29 cellular contexts compared by ENCODE assay signal in genomic region chr17:62096401-62096670, GRCh38.
"Had no signal": no experiment of that assay in that cellular context is flagged by ENCODE, and none has a peak within 500 bp of the region (broad histone marks: within the 10 kb centered on the region; RNA-seq: fewer than 3 reads in every experiment).

No MANE protein-coding gene starts in this region.

- ATAC-seq: activated CD8-positive, alpha-beta T cell treated with anti-CD3 and anti-CD28 coated beads for 36 hours had no signal

- H3K9me3 Mint-ChIP-seq: activated CD4-positive, alpha-beta T cell treated with anti-CD3 and anti-CD28 coated beads, Interleukin-2, amount 10 ng/mL, durations not matched to agents 24 days and 14 days; activated CD8-positive, alpha-beta T cell treated with anti-CD3 and anti-CD28 coated beads for 36 hours; activated naive CD4-positive, alpha-beta T cell treated with anti-CD3 and anti-CD28 coated beads, Interleukin-2, amount 50 U/mL, for 24 hours; activated naive CD8-positive, alpha-beta T cell treated with anti-CD3 and anti-CD28 coated beads, Interleukin-2, amount 10 ng/mL, durations not matched to agents 7 days and 5 days; activated T-cell treated with anti-CD3 and anti-CD28 coated beads, Interleukin-2, amount 50 U/mL, for 24 hours; activated T-helper 2 cell treated with anti-CD3 and anti-CD28 coated beads, Interferon-gamma antibody, Interleukin-2, Interleukin-4, amounts not matched to agents 10 μg/mL and 5 μg/mL and 100 μg/mL, durations not matched to agents 14 hours and 24 hours and 36 hours; brain; T-helper 1 cell treated with Interleukin-12 subunit alpha and Interleukin-12 subunit beta and Interleukin-4 antibody, amounts not matched to agents 30 μg/mL and 1 μg/mL, for 36 hours; T-helper 2 cell treated with Interferon-gamma antibody and Interleukin-4, amounts not matched to agents 5 μg/mL and 100 μg/mL, for 36 hours had no signal

- H3K27ac Mint-ChIP-seq: activated CD4-positive, alpha-beta T cell treated with anti-CD3 and anti-CD28 coated beads, Interleukin-2, amount 10 ng/mL, durations not matched to agents 24 days and 14 days; activated CD8-positive, alpha-beta T cell treated with anti-CD3 and anti-CD28 coated beads for 36 hours; activated naive CD4-positive, alpha-beta T cell treated with anti-CD3 and anti-CD28 coated beads, Interleukin-2, amount 50 U/mL, for 24 hours; activated naive CD8-positive, alpha-beta T cell treated with anti-CD3 and anti-CD28 coated beads, Interleukin-2, amount 10 ng/mL, durations not matched to agents 7 days and 5 days; activated T-cell treated with anti-CD3 and anti-CD28 coated beads, Interleukin-2, amount 50 U/mL, for 24 hours; activated T-helper 2 cell treated with anti-CD3 and anti-CD28 coated beads, Interferon-gamma antibody, Interleukin-2, Interleukin-4, amounts not matched to agents 10 μg/mL and 5 μg/mL and 100 μg/mL, durations not matched to agents 14 hours and 24 hours and 36 hours; brain; T-helper 1 cell treated with Interleukin-12 subunit alpha and Interleukin-12 subunit beta and Interleukin-4 antibody, amounts not matched to agents 30 μg/mL and 1 μg/mL, for 36 hours; T-helper 2 cell treated with Interferon-gamma antibody and Interleukin-4, amounts not matched to agents 5 μg/mL and 100 μg/mL, for 36 hours had no signal

- DNase-seq: activated CD4-positive, alpha-beta T cell treated with anti-CD3 and anti-CD28 coated beads, Interleukin-2, amount 10 ng/mL, durations not matched to agents 24 days and 14 days; activated CD4-positive, alpha-beta T cell treated with anti-CD3 and anti-CD28 coated beads, Interleukin-2, amount 50 U/mL, for 4 hours; activated CD8-positive, alpha-beta T cell treated with anti-CD3 and anti-CD28 coated beads for 36 hours; activated gamma-delta T cell; activated naive CD4-positive, alpha-beta T cell treated with Interleukin-2 at 50 U/mL for 16 hours; activated naive CD8-positive, alpha-beta T cell treated with anti-CD3 and anti-CD28 coated beads, Interleukin-2, amount 10 ng/mL, durations not matched to agents 7 days and 5 days; activated T-cell treated with anti-CD3 and anti-CD28 coated beads, Interleukin-2, amount 50 U/mL, for 24 hours; amygdala; caudate nucleus; cerebellar nuclear complex; NCI-H1048; NCI-H1105 treated with DMSO at 0.1 percent for 48 hours; NCI-H1436; NCI-H1694 treated with DMSO at 0.1 percent for 48 hours; NCI-H2029; NCI-H345; NCI-H524 treated with DMSO at 0.1 percent for 48 hours; Peyer's patch; RPMI8226; SHP77 treated with DMSO at 0.1 percent for 48 hours; SK-N-SH had no signal

- H3K4me3 Mint-ChIP-seq: activated CD4-positive, alpha-beta T cell treated with anti-CD3 and anti-CD28 coated beads, Interleukin-2, amount 10 ng/mL, durations not matched to agents 24 days and 14 days; activated CD8-positive, alpha-beta T cell treated with anti-CD3 and anti-CD28 coated beads for 36 hours; activated naive CD4-positive, alpha-beta T cell treated with anti-CD3 and anti-CD28 coated beads, Interleukin-2, amount 50 U/mL, for 24 hours; activated naive CD8-positive, alpha-beta T cell treated with anti-CD3 and anti-CD28 coated beads, Interleukin-2, amount 10 ng/mL, durations not matched to agents 7 days and 5 days; activated T-cell treated with anti-CD3 and anti-CD28 coated beads, Interleukin-2, amount 50 U/mL, for 24 hours; brain; T-helper 1 cell treated with Interleukin-12 subunit alpha and Interleukin-12 subunit beta and Interleukin-4 antibody, amounts not matched to agents 30 μg/mL and 1 μg/mL, for 36 hours; T-helper 2 cell treated with Interferon-gamma antibody and Interleukin-4, amounts not matched to agents 5 μg/mL and 100 μg/mL, for 36 hours had no signal

- H3K9ac ChIP-seq: SK-N-SH had no signal

- H3K36me3 ChIP-seq: Peyer's patch, SJSA1 had no signal

- H3K27me3 Mint-ChIP-seq: activated CD4-positive, alpha-beta T cell treated with anti-CD3 and anti-CD28 coated beads, Interleukin-2, amount 10 ng/mL, durations not matched to agents 24 days and 14 days; activated CD8-positive, alpha-beta T cell treated with anti-CD3 and anti-CD28 coated beads for 36 hours; activated T-cell treated with anti-CD3 and anti-CD28 coated beads, Interleukin-2, amount 50 U/mL, for 24 hours had no signal

- H3K27ac ChIP-seq: Peyer's patch, SJSA1 had no signal

- H3K4me1 Mint-ChIP-seq: brain had no signal

- H3K4me2 ChIP-seq: SK-N-SH had no signal

- H3K4me3 ChIP-seq: Peyer's patch, SJSA1 had no signal

- FAIRE-seq: bronchial epithelial cell, TTC549 had no signal

- H3K9me3 ChIP-seq: Peyer's patch, SJSA1, SK-N-SH had no signal

- H3K27me3 ChIP-seq: Peyer's patch, SJSA1 had no signal
